ENCODE assay signal across 33 cellular contexts in genomic region chr1:229529639-229530038, GRCh38.
"Had no signal": no experiment of that assay in that cellular context is flagged by ENCODE, and none has a peak within 500 bp of the region (broad histone marks: within the 10 kb centered on the region; RNA-seq: fewer than 3 reads in every experiment).

No MANE protein-coding gene starts in this region.

- H3K9me3 Mint-ChIP-seq: activated CD4-positive, alpha-beta memory T cell treated with anti-CD3 and anti-CD28 coated beads for 36 hours; activated CD4-positive, alpha-beta T cell treated with anti-CD3 and anti-CD28 coated beads, Interleukin-2, amount 10 ng/mL, durations not matched to agents 24 days and 14 days; activated naive CD4-positive, alpha-beta T cell treated with anti-CD3 and anti-CD28 coated beads for 36 hours; activated naive CD4-positive, alpha-beta T cell treated with anti-CD3 and anti-CD28 coated beads, Interleukin-2, amount 50 U/mL, for 24 hours; activated naive CD8-positive, alpha-beta T cell treated with anti-CD3 and anti-CD28 coated beads for 36 hours; activated naive CD8-positive, alpha-beta T cell treated with anti-CD3 and anti-CD28 coated beads, Interleukin-2, amount 50 U/mL, for 24 hours; activated T-helper 1 cell treated with anti-CD3 and anti-CD28 coated beads, Interleukin-12 subunit alpha, Interleukin-12 subunit beta, Interleukin-2, Interleukin-4 antibody, amounts not matched to agents 30 ng/mL and 10 ng/mL and 1 ng/mL, durations not matched to agents 14 hours and 24 hours and 36 hours; activated T-helper 2 cell treated with anti-CD3 and anti-CD28 coated beads, Interferon-gamma antibody, Interleukin-2, Interleukin-4, amounts not matched to agents 10 μg/mL and 5 μg/mL and 100 μg/mL, durations not matched to agents 14 hours and 24 hours and 36 hours; central memory CD8-positive, alpha-beta T cell; dendritic cell treated with granulocyte-macrophage colony-stimulating factor and Interleukin-4, amounts not matched to agents 40 ng/mL and 50 ng/mL, for 4 days; endodermal cell had no signal

- DNase-seq: activated CD4-positive, alpha-beta memory T cell treated with anti-CD3 and anti-CD28 coated beads for 36 hours; activated CD4-positive, alpha-beta T cell treated with anti-CD3 and anti-CD28 coated beads for 36 hours; activated CD4-positive, alpha-beta T cell treated with anti-CD3 and anti-CD28 coated beads, Interleukin-2, amount 10 ng/mL, durations not matched to agents 24 days and 14 days; activated CD4-positive, CD25-positive, alpha-beta regulatory T cell; activated CD4-positive, CD25-positive, alpha-beta regulatory T cell treated with anti-CD3 and anti-CD28 coated beads, Interleukin-2, amount 50 U/mL, for 72 hours; activated CD8-positive, alpha-beta memory T cell treated with anti-CD3 and anti-CD28 coated beads, Interleukin-2, amount 10 ng/mL, durations not matched to agents 7 days and 5 days; activated CD8-positive, alpha-beta memory T cell treated with anti-CD3 and anti-CD28 coated beads, Interleukin-2, amount 50 U/mL, for 4 hours; activated CD8-positive, alpha-beta T cell treated with anti-CD3 and anti-CD28 coated beads, Interleukin-2, amount 10 ng/mL, durations not matched to agents 7 days and 5 days; activated effector memory CD4-positive, alpha-beta T cell treated with anti-CD3 and anti-CD28 coated beads, Interleukin-2, amount 50 U/mL, for 16 hours; activated naive CD4-positive, alpha-beta T cell treated with anti-CD3 and anti-CD28 coated beads for 36 hours; activated naive CD8-positive, alpha-beta T cell treated with anti-CD3 and anti-CD28 coated beads for 36 hours; activated naive CD8-positive, alpha-beta T cell treated with anti-CD3 and anti-CD28 coated beads, Interleukin-2, amount 50 U/mL, for 24 hours; activated T-cell treated with anti-CD3 and anti-CD28 coated beads, Interleukin-2, amount 50 U/mL, for 1 hour; activated T-cell treated with anti-CD3 and anti-CD28 coated beads, Interleukin-2, amount 50 U/mL, for 48 hours; amygdala; aorta; body of pancreas; dorsolateral prefrontal cortex; effector memory CD4-positive, alpha-beta T cell; endodermal cell; erythroblast; esophagus squamous epithelium; foreskin melanocyte; heart right ventricle; T-helper 2 cell had no signal

- H3K4me3 Mint-ChIP-seq: activated CD4-positive, alpha-beta memory T cell treated with anti-CD3 and anti-CD28 coated beads for 36 hours; activated CD4-positive, alpha-beta T cell treated with anti-CD3 and anti-CD28 coated beads for 36 hours; activated CD4-positive, alpha-beta T cell treated with anti-CD3 and anti-CD28 coated beads, Interleukin-2, amount 10 ng/mL, durations not matched to agents 24 days and 14 days; activated CD8-positive, alpha-beta memory T cell treated with anti-CD3 and anti-CD28 coated beads, Interleukin-2, amount 10 ng/mL, durations not matched to agents 7 days and 5 days; activated CD8-positive, alpha-beta T cell treated with anti-CD3 and anti-CD28 coated beads, Interleukin-2, amount 10 ng/mL, durations not matched to agents 7 days and 5 days; activated naive CD4-positive, alpha-beta T cell treated with anti-CD3 and anti-CD28 coated beads for 36 hours; activated naive CD4-positive, alpha-beta T cell treated with anti-CD3 and anti-CD28 coated beads, Interleukin-2, amount 50 U/mL, for 24 hours; activated naive CD8-positive, alpha-beta T cell treated with anti-CD3 and anti-CD28 coated beads for 36 hours; activated naive CD8-positive, alpha-beta T cell treated with anti-CD3 and anti-CD28 coated beads, Interleukin-2, amount 50 U/mL, for 24 hours; activated T-helper 1 cell treated with anti-CD3 and anti-CD28 coated beads, Interleukin-12 subunit alpha, Interleukin-12 subunit beta, Interleukin-2, Interleukin-4 antibody, amounts not matched to agents 30 ng/mL and 10 ng/mL and 1 ng/mL, durations not matched to agents 14 hours and 24 hours and 36 hours; central memory CD8-positive, alpha-beta T cell; dendritic cell treated with granulocyte-macrophage colony-stimulating factor and Interleukin-4, amounts not matched to agents 40 ng/mL and 50 ng/mL, for 4 days; endodermal cell had no signal

- H3K4me3 ChIP-seq: adrenal gland, body of pancreas, coronary artery, dorsolateral prefrontal cortex, esophagus squamous epithelium, gastroesophageal sphincter, heart right ventricle had no signal

- ATAC-seq: activated CD4-positive, alpha-beta T cell treated with anti-CD3 and anti-CD28 coated beads for 36 hours; activated CD8-positive, alpha-beta memory T cell treated with anti-CD3 and anti-CD28 coated beads, Interleukin-2, amount 10 ng/mL, durations not matched to agents 7 days and 5 days; activated CD8-positive, alpha-beta T cell treated with anti-CD3 and anti-CD28 coated beads, Interleukin-2, amount 10 ng/mL, durations not matched to agents 7 days and 5 days; activated naive CD8-positive, alpha-beta T cell treated with anti-CD3 and anti-CD28 coated beads, Interleukin-2, amount 50 U/mL, for 24 hours; body of pancreas; gastroesophageal sphincter had no signal

- H3K9me3 ChIP-seq: adrenal gland, body of pancreas, esophagus squamous epithelium, gastroesophageal sphincter, heart right ventricle had no signal

- H3K27ac Mint-ChIP-seq: activated CD4-positive, alpha-beta memory T cell treated with anti-CD3 and anti-CD28 coated beads for 36 hours; activated CD4-positive, alpha-beta T cell treated with anti-CD3 and anti-CD28 coated beads for 36 hours; activated CD4-positive, alpha-beta T cell treated with anti-CD3 and anti-CD28 coated beads, Interleukin-2, amount 10 ng/mL, durations not matched to agents 24 days and 14 days; activated CD8-positive, alpha-beta memory T cell treated with anti-CD3 and anti-CD28 coated beads, Interleukin-2, amount 10 ng/mL, durations not matched to agents 7 days and 5 days; activated CD8-positive, alpha-beta T cell treated with anti-CD3 and anti-CD28 coated beads, Interleukin-2, amount 10 ng/mL, durations not matched to agents 7 days and 5 days; activated naive CD4-positive, alpha-beta T cell treated with anti-CD3 and anti-CD28 coated beads for 36 hours; activated naive CD4-positive, alpha-beta T cell treated with anti-CD3 and anti-CD28 coated beads, Interleukin-2, amount 50 U/mL, for 24 hours; activated naive CD8-positive, alpha-beta T cell treated with anti-CD3 and anti-CD28 coated beads for 36 hours; activated naive CD8-positive, alpha-beta T cell treated with anti-CD3 and anti-CD28 coated beads, Interleukin-2, amount 50 U/mL, for 24 hours; activated T-helper 1 cell treated with anti-CD3 and anti-CD28 coated beads, Interleukin-12 subunit alpha, Interleukin-12 subunit beta, Interleukin-2, Interleukin-4 antibody, amounts not matched to agents 30 ng/mL and 10 ng/mL and 1 ng/mL, durations not matched to agents 14 hours and 24 hours and 36 hours; activated T-helper 2 cell treated with anti-CD3 and anti-CD28 coated beads, Interferon-gamma antibody, Interleukin-2, Interleukin-4, amounts not matched to agents 10 μg/mL and 5 μg/mL and 100 μg/mL, durations not matched to agents 14 hours and 24 hours and 36 hours; dendritic cell treated with granulocyte-macrophage colony-stimulating factor and Interleukin-4, amounts not matched to agents 40 ng/mL and 50 ng/mL, for 4 days; endodermal cell had no signal

- H3K4me1 ChIP-seq: adrenal gland, body of pancreas, esophagus squamous epithelium, gastroesophageal sphincter, heart right ventricle had no signal

- H3K4me1 Mint-ChIP-seq: activated naive CD4-positive, alpha-beta T cell treated with anti-CD3 and anti-CD28 coated beads, Interleukin-2, amount 50 U/mL, for 24 hours; activated naive CD8-positive, alpha-beta T cell treated with anti-CD3 and anti-CD28 coated beads, Interleukin-2, amount 50 U/mL, for 24 hours; endodermal cell had no signal

- H3K27me3 ChIP-seq: adrenal gland, body of pancreas, dorsolateral prefrontal cortex, esophagus squamous epithelium, gastroesophageal sphincter, heart right ventricle had no signal

- H3K27ac ChIP-seq: adrenal gland, body of pancreas, coronary artery, dorsolateral prefrontal cortex, esophagus squamous epithelium, gastroesophageal sphincter, heart right ventricle had no signal

- H3K27me3 Mint-ChIP-seq: activated CD4-positive, alpha-beta memory T cell treated with anti-CD3 and anti-CD28 coated beads for 36 hours; activated CD4-positive, alpha-beta T cell treated with anti-CD3 and anti-CD28 coated beads for 36 hours; activated CD4-positive, alpha-beta T cell treated with anti-CD3 and anti-CD28 coated beads, Interleukin-2, amount 10 ng/mL, durations not matched to agents 24 days and 14 days; activated CD8-positive, alpha-beta memory T cell treated with anti-CD3 and anti-CD28 coated beads, Interleukin-2, amount 10 ng/mL, durations not matched to agents 7 days and 5 days; activated naive CD4-positive, alpha-beta T cell treated with anti-CD3 and anti-CD28 coated beads, Interleukin-2, amount 50 U/mL, for 24 hours; activated naive CD8-positive, alpha-beta T cell treated with anti-CD3 and anti-CD28 coated beads for 36 hours; activated naive CD8-positive, alpha-beta T cell treated with anti-CD3 and anti-CD28 coated beads, Interleukin-2, amount 50 U/mL, for 24 hours; central memory CD8-positive, alpha-beta T cell; dendritic cell treated with granulocyte-macrophage colony-stimulating factor and Interleukin-4, amounts not matched to agents 40 ng/mL and 50 ng/mL, for 4 days had no signal
